Comparison of ENCODE assay signal across 15 cellular contexts in genomic region chr10:124640056-124640455, GRCh38.
DNase-seq lines count a peak whose midpoint lies in the region; ATAC-seq and TF ChIP-seq lines count a peak whose summit lies in the region.
"Had no signal": no experiment of that assay in that cellular context is flagged by ENCODE, and none has a peak within 500 bp of the region (broad histone marks: within the 10 kb centered on the region; RNA-seq: fewer than 3 reads in every experiment).

No MANE protein-coding gene starts in this region.

- CTCF ChIA-PET in activated CD8-positive, alpha-beta T cell treated with anti-CD3 and anti-CD28 coated beads, Interleukin-2, amount 10 ng/mL, durations not matched to agents 7 days and 5 days (lab: Charles Lee): no interaction called here
- CTCF ChIA-PET in activated CD8-positive, alpha-beta T cell treated with anti-CD3 and anti-CD28 coated beads for 36 hours (lab: Charles Lee): no interaction called here

- POLR2A ChIA-PET in activated CD8-positive, alpha-beta T cell treated with anti-CD3 and anti-CD28 coated beads, Interleukin-2, amount 10 ng/mL, durations not matched to agents 7 days and 5 days (lab: Charles Lee): no interaction called here
- POLR2A ChIA-PET in activated CD8-positive, alpha-beta T cell treated with anti-CD3 and anti-CD28 coated beads for 36 hours (lab: Charles Lee): interaction anchor here (0.6 to 1.0 kb wide), 2 partner anchors 15 to 102 kb away, joined by 3 read pairs; no protein-coding TSS in a partner anchor

- no peak for TF ChIP-seq EP300 in tibial nerve (IDR thresholded peaks at IDR 0.05)

- no peak overlapping the region for H3K4me3 Mint-ChIP-seq in activated CD8-positive, alpha-beta T cell treated with anti-CD3 and anti-CD28 coated beads, Interleukin-2, amount 10 ng/mL, durations not matched to agents 7 days and 5 days
- no peak overlapping the region for H3K4me3 Mint-ChIP-seq in activated CD8-positive, alpha-beta T cell treated with anti-CD3 and anti-CD28 coated beads for 36 hours
- H3K4me3 Mint-ChIP-seq in dendritic cell treated with granulocyte-macrophage colony-stimulating factor and Interleukin-4, amounts not matched to agents 40 ng/mL and 50 ng/mL, for 4 days: no peak overlapping the region
- H3K4me3 Mint-ChIP-seq in natural killer cell (peak overlapping the region; percentile 77), osteocyte (ENCODE audit: unreplicated experiment) (no peak overlapping the region)
- H3K4me3 Mint-ChIP-seq: endodermal cell had no signal

- no peak for TF ChIP-seq CTCF in activated CD8-positive, alpha-beta T cell treated with anti-CD3 and anti-CD28 coated beads for 36 hours (IDR thresholded peaks at IDR 0.05)
- no peak for TF ChIP-seq CTCF in natural killer cell (IDR thresholded peaks at IDR 0.05)
- no peak for TF ChIP-seq CTCF in tibial nerve (IDR thresholded peaks at IDR 0.05)
- TF ChIP-seq CTCF in GM13976 (IDR thresholded peaks at IDR 0.05; ENCODE audit: borderline replicate concordance, control extremely low read depth, extremely low read depth, insufficient read depth, missing control alignments): no peak
- no peak for TF ChIP-seq CTCF in osteocyte (IDR thresholded peaks at IDR 0.05)

- peaks cover 6% of the 10 kb centered on the region for H3K36me3 Mint-ChIP-seq in activated CD8-positive, alpha-beta T cell treated with anti-CD3 and anti-CD28 coated beads, Interleukin-2, amount 10 ng/mL, durations not matched to agents 7 days and 5 days (ENCODE audit: low read depth)
- H3K36me3 Mint-ChIP-seq in activated CD8-positive, alpha-beta T cell treated with anti-CD3 and anti-CD28 coated beads for 36 hours (ENCODE audit: low read depth): peaks cover 5% of the 10 kb centered on the region
- peaks cover 58% of the 10 kb centered on the region for H3K36me3 Mint-ChIP-seq in dendritic cell treated with granulocyte-macrophage colony-stimulating factor and Interleukin-4, amounts not matched to agents 40 ng/mL and 50 ng/mL, for 4 days (ENCODE audit: low read depth)
- no peaks in the 10 kb centered on the region for H3K36me3 Mint-ChIP-seq in natural killer cell
- no peaks in the 10 kb centered on the region for H3K36me3 Mint-ChIP-seq in osteocyte (ENCODE audit: unreplicated experiment)
- H3K36me3 Mint-ChIP-seq: activated naive CD4-positive, alpha-beta T cell treated with anti-CD3 and anti-CD28 coated beads, Interleukin-2, amount 50 U/mL, for 24 hours had no signal

- no peaks in the 10 kb centered on the region for H3K27me3 ChIP-seq in tibial nerve

- peaks cover 0 to 86% (median 64%) of the 10 kb centered on the region in 4 donors for H3K4me1 ChIP-seq in tibial nerve

- intact Hi-C loops in activated CD8-positive, alpha-beta T cell treated with anti-CD3 and anti-CD28 coated beads for 36 hours (cut with micrococcal nuclease): loop anchor here (10.0 kb wide), 1 partner anchor 85 kb away; no protein-coding TSS in a partner anchor
- intact Hi-C loops in dendritic cell treated with granulocyte-macrophage colony-stimulating factor and Interleukin-4, amounts not matched to agents 40 ng/mL and 50 ng/mL, for 4 days (cut with micrococcal nuclease): loop anchor here (2.0 kb wide), 1 partner anchor 79 kb away; no protein-coding TSS in a partner anchor
- intact Hi-C loops in natural killer cell (cut with micrococcal nuclease): loop anchor here (2.0 kb wide), 3 partner anchors 17 to 101 kb away; no protein-coding TSS in a partner anchor

- peaks cover 51% of the 10 kb centered on the region for H3K4me1 Mint-ChIP-seq in activated CD8-positive, alpha-beta T cell treated with anti-CD3 and anti-CD28 coated beads, Interleukin-2, amount 10 ng/mL, durations not matched to agents 7 days and 5 days (ENCODE audit: low read depth)
- H3K4me1 Mint-ChIP-seq in activated CD8-positive, alpha-beta T cell treated with anti-CD3 and anti-CD28 coated beads for 36 hours (ENCODE audit: low read depth): peaks cover 65% of the 10 kb centered on the region
- H3K4me1 Mint-ChIP-seq in dendritic cell treated with granulocyte-macrophage colony-stimulating factor and Interleukin-4, amounts not matched to agents 40 ng/mL and 50 ng/mL, for 4 days (ENCODE audit: low read depth): peaks cover 88% of the 10 kb centered on the region
- peaks cover 61 to 87% of the 10 kb centered on the region in 2 donors for H3K4me1 Mint-ChIP-seq in natural killer cell
- peaks cover 12% of the 10 kb centered on the region for H3K4me1 Mint-ChIP-seq in osteocyte (ENCODE audit: unreplicated experiment)

- H3K9me3 ChIP-seq in tibial nerve: no peaks in the 10 kb centered on the region
- H3K9me3 ChIP-seq: SK-N-SH had no signal

- no peaks in the 10 kb centered on the region for H3K9me3 Mint-ChIP-seq in activated CD8-positive, alpha-beta T cell treated with anti-CD3 and anti-CD28 coated beads, Interleukin-2, amount 10 ng/mL, durations not matched to agents 7 days and 5 days (ENCODE audit: insufficient read depth)
- no peaks in the 10 kb centered on the region for H3K9me3 Mint-ChIP-seq in activated CD8-positive, alpha-beta T cell treated with anti-CD3 and anti-CD28 coated beads for 36 hours
- H3K9me3 Mint-ChIP-seq in dendritic cell treated with granulocyte-macrophage colony-stimulating factor and Interleukin-4, amounts not matched to agents 40 ng/mL and 50 ng/mL, for 4 days: no peaks in the 10 kb centered on the region
- no peaks in the 10 kb centered on the region for H3K9me3 Mint-ChIP-seq in natural killer cell
- no peaks in the 10 kb centered on the region for H3K9me3 Mint-ChIP-seq in osteocyte (ENCODE audit: unreplicated experiment)
- H3K9me3 Mint-ChIP-seq: activated naive CD4-positive, alpha-beta T cell treated with anti-CD3 and anti-CD28 coated beads, Interleukin-2, amount 50 U/mL, for 24 hours; endodermal cell had no signal

- H3K27ac ChIP-seq in tibial nerve: peak overlapping the region in 3 of 4 donors; percentile 35 to 91 (median 82)
- H3K27ac ChIP-seq: VCaP had no signal

- peak overlapping the region; percentile 77 for H3K27ac Mint-ChIP-seq in activated CD8-positive, alpha-beta T cell treated with anti-CD3 and anti-CD28 coated beads, Interleukin-2, amount 10 ng/mL, durations not matched to agents 7 days and 5 days
- no peak overlapping the region for H3K27ac Mint-ChIP-seq in activated CD8-positive, alpha-beta T cell treated with anti-CD3 and anti-CD28 coated beads for 36 hours
- H3K27ac Mint-ChIP-seq in dendritic cell treated with granulocyte-macrophage colony-stimulating factor and Interleukin-4, amounts not matched to agents 40 ng/mL and 50 ng/mL, for 4 days: peak overlapping the region; percentile 98
- H3K27ac Mint-ChIP-seq in natural killer cell: peak overlapping the region; percentile 96 to 99
- H3K27ac Mint-ChIP-seq in osteocyte (ENCODE audit: unreplicated experiment): no peak overlapping the region

- in situ Hi-C loops in GM13976 (cut with MboI; ENCODE audit: low sequenced_read_pairs, unreplicated experiment): no loop called here

- WGBS in tibial nerve, 2 donors: 91 to 95% methylated on average over 6 to 7 of the region's 7 CpGs

- no peak for TF ChIP-seq POLR2A in tibial nerve (IDR thresholded peaks at IDR 0.05)

- no peak for ATAC-seq in activated CD8-positive, alpha-beta T cell treated with anti-CD3 and anti-CD28 coated beads, Interleukin-2, amount 10 ng/mL, durations not matched to agents 7 days and 5 days
- ATAC-seq in activated CD8-positive, alpha-beta T cell treated with anti-CD3 and anti-CD28 coated beads for 36 hours: no peak
- ATAC-seq in natural killer cell (no peak), GM21528 (IDR thresholded peaks at IDR 0.05; ENCODE audit: low FRiP score, unreplicated experiment) (no peak)

- H3K36me3 ChIP-seq in tibial nerve: peaks cover 0 to 8% (median 0%) of the 10 kb centered on the region in 3 donors

- DNase-seq in activated CD8-positive, alpha-beta T cell treated with anti-CD3 and anti-CD28 coated beads, Interleukin-2, amount 10 ng/mL, durations not matched to agents 7 days and 5 days: no peak
- no peak for DNase-seq in activated CD8-positive, alpha-beta T cell treated with anti-CD3 and anti-CD28 coated beads for 36 hours
- DNase-seq in natural killer cell (no peak), tibial nerve (ENCODE audit: low spot score in 2 of 2) (no peak), GM13976 (ENCODE audit: low spot score) (no peak), osteocyte (ENCODE audit: extremely low spot score, unreplicated experiment) (no peak)
- DNase-seq: 8988T; endodermal cell; NCI-H1436 treated with DMSO at 0.1 percent for 48 hours; SK-N-SH; stimulated activated naive CD8-positive, alpha-beta T cell treated with anti-CD3 and anti-CD28 coated beads, Interleukin-15, Interleukin-2, amounts not matched to agents 100 U/mL and 50 U/mL, for 24 hours had no signal

- H3K4me3 ChIP-seq in tibial nerve: no peak overlapping the region

- H3K27me3 Mint-ChIP-seq in activated CD8-positive, alpha-beta T cell treated with anti-CD3 and anti-CD28 coated beads, Interleukin-2, amount 10 ng/mL, durations not matched to agents 7 days and 5 days (ENCODE audit: low read depth): no peaks in the 10 kb centered on the region
- H3K27me3 Mint-ChIP-seq in activated CD8-positive, alpha-beta T cell treated with anti-CD3 and anti-CD28 coated beads for 36 hours: no peaks in the 10 kb centered on the region
- no peaks in the 10 kb centered on the region for H3K27me3 Mint-ChIP-seq in dendritic cell treated with granulocyte-macrophage colony-stimulating factor and Interleukin-4, amounts not matched to agents 40 ng/mL and 50 ng/mL, for 4 days
- H3K27me3 Mint-ChIP-seq in natural killer cell (ENCODE audit: low read depth in 2 of 2): no peaks in the 10 kb centered on the region
- H3K27me3 Mint-ChIP-seq in osteocyte (ENCODE audit: unreplicated experiment): no peaks in the 10 kb centered on the region
- H3K27me3 Mint-ChIP-seq: activated naive CD4-positive, alpha-beta T cell treated with anti-CD3 and anti-CD28 coated beads, Interleukin-2, amount 50 U/mL, for 24 hours had no signal

Comparison
In these comparisons a context has a peak if more than half of its experiments do, and no peak if none do; other contexts are left out.
1. H3K27ac Mint-ChIP-seq: peak in activated CD8-positive, alpha-beta T cell treated with anti-CD3 and anti-CD28 coated beads, Interleukin-2, amount 10 ng/mL, durations not matched to agents 7 days and 5 days (single experiment), dendritic cell treated with granulocyte-macrophage colony-stimulating factor and Interleukin-4, amounts not matched to agents 40 ng/mL and 50 ng/mL, for 4 days (single experiment) and natural killer cell (2 of 2); none in activated CD8-positive, alpha-beta T cell treated with anti-CD3 and anti-CD28 coated beads for 36 hours (single experiment) and osteocyte (single experiment).